8 cellular contexts compared by ENCODE assay signal in genomic region chr1:40160806-40161124, GRCh38. TPM values are rescaled to one million over a fixed set of nuclear protein-coding genes. Genes with fewer than 3 reads are reported as not detected.
DNase-seq lines count a peak whose midpoint lies in the region; ATAC-seq and TF ChIP-seq lines count a peak whose summit lies in the region.

No MANE protein-coding gene starts in this region.

- no peak for TF ChIP-seq POLR2A in Peyer's patch (IDR thresholded peaks at IDR 0.05)

- no peaks in the 10 kb centered on the region for H3K36me3 ChIP-seq in CD8-positive, alpha-beta memory T cell (ENCODE audit: insufficient read depth, low read length)
- no peaks in the 10 kb centered on the region for H3K36me3 ChIP-seq in Peyer's patch
- no peaks in the 10 kb centered on the region for H3K36me3 ChIP-seq in psoas muscle (ENCODE audit: insufficient read depth in 1 of 2, low read depth in 1 of 2)

- peaks cover 6 to 14% (median 7%) of the 10 kb centered on the region in 3 donors for H3K4me1 Mint-ChIP-seq in CD8-positive, alpha-beta memory T cell
- H3K4me1 Mint-ChIP-seq in activated CD8-positive, alpha-beta memory T cell treated with anti-CD3 and anti-CD28 coated beads, Interleukin-2, amount 10 ng/mL, durations not matched to agents 7 days and 5 days: peaks cover 6% of the 10 kb centered on the region

- H3K4me1 ChIP-seq in CD8-positive, alpha-beta memory T cell (ENCODE audit: insufficient read depth, low read length): peaks cover 43% of the 10 kb centered on the region
- peaks cover 0 to 22% (median 4%) of the 10 kb centered on the region in 4 donors for H3K4me1 ChIP-seq in Peyer's patch
- H3K4me1 ChIP-seq in psoas muscle: peaks cover 31% of the 10 kb centered on the region

- CTCF ChIA-PET in CD8-positive, alpha-beta memory T cell (lab: Charles Lee): no interaction called here
- CTCF ChIA-PET in activated CD8-positive, alpha-beta memory T cell treated with anti-CD3 and anti-CD28 coated beads, Interleukin-2, amount 10 ng/mL, durations not matched to agents 7 days and 5 days (lab: Charles Lee): interaction anchor here (0.7 to 3.8 kb wide), 9 partner anchors 8 to 244 kb away, joined by 3 to 28 read pairs (median 4); partner anchors contain the start of gene COL9A2

- DNase-seq in CD8-positive, alpha-beta memory T cell: no peak
- no peak for DNase-seq in Peyer's patch
- DNase-seq in fibroblast of the aortic adventitia (ENCODE audit: low read depth): no peak
- no peak for DNase-seq in psoas muscle
- DNase-seq in activated CD8-positive, alpha-beta memory T cell treated with anti-CD3 and anti-CD28 coated beads, Interleukin-2, amount 10 ng/mL, durations not matched to agents 7 days and 5 days: no peak
- no peak for DNase-seq in posterior cingulate gyrus
- no peak for DNase-seq in HCEC 1CT
- no peak for DNase-seq in globus pallidus (ENCODE audit: low spot score)

- no peaks in the 10 kb centered on the region for H3K9me3 ChIP-seq in CD8-positive, alpha-beta memory T cell (ENCODE audit: low read length)
- H3K9me3 ChIP-seq in Peyer's patch (no peaks in the 10 kb centered on the region), psoas muscle (no peaks in the 10 kb centered on the region)

- peak overlapping the region in 1 of 8 donors; percentile 98 for H3K27ac Mint-ChIP-seq in CD8-positive, alpha-beta memory T cell
- H3K27ac Mint-ChIP-seq in activated CD8-positive, alpha-beta memory T cell treated with anti-CD3 and anti-CD28 coated beads, Interleukin-2, amount 10 ng/mL, durations not matched to agents 7 days and 5 days: no peak overlapping the region

- H3K27me3 Mint-ChIP-seq in CD8-positive, alpha-beta memory T cell: no peaks in the 10 kb centered on the region
- no peaks in the 10 kb centered on the region for H3K27me3 Mint-ChIP-seq in activated CD8-positive, alpha-beta memory T cell treated with anti-CD3 and anti-CD28 coated beads, Interleukin-2, amount 10 ng/mL, durations not matched to agents 7 days and 5 days

- POLR2A ChIA-PET in CD8-positive, alpha-beta memory T cell (lab: Charles Lee): interaction anchor here (0.7 kb wide), 1 partner anchor 154 kb away, joined by 4 read pairs; no protein-coding TSS in a partner anchor

- H3K27me3 ChIP-seq in CD8-positive, alpha-beta memory T cell (ENCODE audit: insufficient read depth, low read length, poor library complexity, severe bottlenecking): no peaks in the 10 kb centered on the region
- H3K27me3 ChIP-seq in Peyer's patch (no peaks in the 10 kb centered on the region), psoas muscle (ENCODE audit: insufficient read depth in 3 of 3, low read length in 2 of 3) (no peaks in the 10 kb centered on the region)

- TF ChIP-seq CTCF in Peyer's patch (IDR thresholded peaks at IDR 0.05) (no peak), fibroblast of the aortic adventitia (IDR thresholded peaks at IDR 0.05; ENCODE audit: insufficient read depth, low read length) (no peak), psoas muscle (IDR thresholded peaks at IDR 0.05) (no peak)

- no peak for ATAC-seq in psoas muscle
- no peak for ATAC-seq in activated CD8-positive, alpha-beta memory T cell treated with anti-CD3 and anti-CD28 coated beads, Interleukin-2, amount 10 ng/mL, durations not matched to agents 7 days and 5 days

- peak overlapping the region; percentile 98 for H3K27ac ChIP-seq in CD8-positive, alpha-beta memory T cell (ENCODE audit: low read depth, low read length)
- peak overlapping the region; percentile 84 to 92 (median 89) for H3K27ac ChIP-seq in Peyer's patch
- H3K27ac ChIP-seq in psoas muscle: peak overlapping the region; percentile 98

- peak overlapping the region; percentile 84 for H3K4me3 ChIP-seq in CD8-positive, alpha-beta memory T cell (ENCODE audit: low read length)
- H3K4me3 ChIP-seq in Peyer's patch (peak overlapping the region; percentile 76 to 92 (median 84)), fibroblast of the aortic adventitia (ENCODE audit: low read depth, low read length) (peak overlapping the region; percentile 70), psoas muscle (peak overlapping the region; percentile 95)

- 32 to 39% (median 35%) methylated on average over 7 of the region's 7 CpGs for WGBS in psoas muscle, 3 donors

- H3K36me3 Mint-ChIP-seq in CD8-positive, alpha-beta memory T cell: peaks cover 0 to 5% (median under 1%) of the 10 kb centered on the region in 3 donors
- peaks cover 8% of the 10 kb centered on the region for H3K36me3 Mint-ChIP-seq in activated CD8-positive, alpha-beta memory T cell treated with anti-CD3 and anti-CD28 coated beads, Interleukin-2, amount 10 ng/mL, durations not matched to agents 7 days and 5 days

- H3K9me3 Mint-ChIP-seq in CD8-positive, alpha-beta memory T cell: no peaks in the 10 kb centered on the region
- no peaks in the 10 kb centered on the region for H3K9me3 Mint-ChIP-seq in activated CD8-positive, alpha-beta memory T cell treated with anti-CD3 and anti-CD28 coated beads, Interleukin-2, amount 10 ng/mL, durations not matched to agents 7 days and 5 days (ENCODE audit: low read depth)

- H3K4me3 Mint-ChIP-seq in CD8-positive, alpha-beta memory T cell: no peak overlapping the region
- H3K4me3 Mint-ChIP-seq in activated CD8-positive, alpha-beta memory T cell treated with anti-CD3 and anti-CD28 coated beads, Interleukin-2, amount 10 ng/mL, durations not matched to agents 7 days and 5 days: no peak overlapping the region

- intact Hi-C loops in psoas muscle (cut with DNase I) (loop anchor here (5.0 to 10.0 kb wide), 2 partner anchors 94 to 97 kb away; partner anchors contain the start of gene ZMPSTE24 (in 2 of the 2)), posterior cingulate gyrus (cut with DNase I) (loop anchor here (1.0 to 5.0 kb wide), 2 partner anchors 98 to 157 kb away; partner anchors contain the start of genes COL9A2 and ZMPSTE24)

RNA-seq across cellular contexts. Expression of gene RLF, which starts 0.4 kb away (rescaled TPM):
- total RNA-seq in CD8-positive, alpha-beta memory T cell: 10 to 100 TPM; 13.6 to 14.0 TPM
- polyA plus RNA-seq in CD8-positive, alpha-beta memory T cell: 9.4 TPM
- total RNA-seq in Peyer's patch (10 to 100 TPM; 10.5 to 15.8 (median 13.4) TPM), fibroblast of the aortic adventitia (ENCODE audit: low replicate concordance) (21.9 and 25.4 TPM in 2 replicates), psoas muscle (10 to 100 TPM; 10.2 to 16.4 (median 11.2) TPM)
- 10 to 100 TPM in 1 of 3 donors, 1 to 10 TPM in 2; 4.5 to 13.9 (median 4.9) TPM for polyA plus RNA-seq in psoas muscle
- 10 to 100 TPM; 18.8 to 21.4 TPM for total RNA-seq in activated CD8-positive, alpha-beta memory T cell treated with anti-CD3 and anti-CD28 coated beads, Interleukin-2, amount 10 ng/mL, durations not matched to agents 7 days and 5 days
